ENCODE assay signal across 19 cellular contexts in the genomic region with DNA sequence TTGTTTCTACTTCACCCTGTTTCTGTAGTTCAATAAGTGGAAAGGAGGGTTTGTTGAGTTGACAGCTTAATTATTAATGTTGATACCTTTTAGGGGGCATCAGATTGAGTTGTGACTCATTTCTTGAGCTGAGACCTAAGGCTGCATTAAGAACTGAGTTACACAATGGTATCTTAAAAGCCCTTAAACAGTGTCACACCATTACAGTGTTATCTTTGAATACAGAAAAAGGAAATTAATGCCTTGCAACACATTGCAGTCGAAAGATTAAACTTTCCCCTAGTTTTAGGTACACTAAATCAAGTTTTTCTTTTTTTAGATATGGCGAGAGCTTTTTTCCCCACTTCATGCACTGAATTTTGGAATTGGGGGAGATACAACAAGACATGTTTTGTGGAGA. TPM values are rescaled to one million over a fixed set of nuclear protein-coding genes. Genes with fewer than 3 reads are reported as not detected.
DNase-seq lines count a peak whose midpoint lies in the region; ATAC-seq lines count a peak whose summit lies in the region.
"Had no signal": no experiment of that assay in that cellular context is flagged by ENCODE, and none has a peak within 500 bp of the region (broad histone marks: within the 10 kb centered on the region; RNA-seq: fewer than 3 reads in every experiment).

No MANE protein-coding gene starts in this region.

- H3K27ac ChIP-seq in mesenchymal stem cell (ENCODE audit: low read length, poor library complexity, severe bottlenecking) = no peak overlapping the region
- H3K27ac ChIP-seq: GM23248, neutrophil, SJCRH30, tibial artery had no signal

- no peak overlapping the region for H2BK120ac ChIP-seq in mesenchymal stem cell (ENCODE audit: low read depth, low read length)

- H3K4me3 Mint-ChIP-seq in activated naive CD8-positive, alpha-beta T cell treated with anti-CD3 and anti-CD28 coated beads for 36 hours = no peak overlapping the region
- no peak overlapping the region for H3K4me3 Mint-ChIP-seq in T-cell
- H3K4me3 Mint-ChIP-seq: stimulated activated effector memory CD8-positive, alpha-beta T cell treated with anti-CD3 and anti-CD28 coated beads, Interleukin-12 subunit alpha, Interleukin-12 subunit beta, amount 100 ng/mL, for 72 hours had no signal

- ATAC-seq in GM18517 (IDR thresholded peaks at IDR 0.05; ENCODE audit: unreplicated experiment) = peak; percentile 53
- ATAC-seq in GM21786 (IDR thresholded peaks at IDR 0.05; ENCODE audit: unreplicated experiment) = peak; percentile 47
- no peak for ATAC-seq in HG03521 (IDR thresholded peaks at IDR 0.05; ENCODE audit: unreplicated experiment)
- ATAC-seq in GM18858 (IDR thresholded peaks at IDR 0.05; ENCODE audit: unreplicated experiment) = no peak
- no peak for ATAC-seq in T-cell (replicated peaks in 1 of 4)
- ATAC-seq: HepG2; stimulated activated effector memory CD8-positive, alpha-beta T cell treated with anti-CD3 and anti-CD28 coated beads, Interleukin-12 subunit alpha, Interleukin-12 subunit beta, amount 100 ng/mL, for 72 hours had no signal

- H2BK12ac ChIP-seq in mesenchymal stem cell (ENCODE audit: low read length in 2 of 2) = no peak overlapping the region

- DNase-seq in activated naive CD8-positive, alpha-beta T cell treated with anti-CD3 and anti-CD28 coated beads for 36 hours = no peak
- DNase-seq in mesenchymal stem cell = peak; percentile 55
- no peak for DNase-seq in NCI-H2081 (lab: John Stamatoyannopoulos, UW)
- no peak for DNase-seq in T-cell
- DNase-seq: activated CD4-positive, CD25-positive, alpha-beta regulatory T cell treated with anti-CD3 and anti-CD28 coated beads, Interleukin-2, amount 50 U/mL, for 72 hours; foreskin fibroblast; GM23248; NCI-H1930; retina; SJCRH30; T-helper 2 cell; tibial artery had no signal

- peaks cover 38 to 79% of the 10 kb centered on the region in 2 experiments for H3K36me3 ChIP-seq in mesenchymal stem cell (ENCODE audit: control insufficient read depth in 1 of 2, insufficient read depth in 2 of 2, low read depth in 1 of 2, low read length in 2 of 2)

- no peaks in the 10 kb centered on the region for H3K9me3 ChIP-seq in mesenchymal stem cell (ENCODE audit: control insufficient read depth, low read length)
- H3K9me3 ChIP-seq: neutrophil, SJCRH30, tibial artery had no signal

- H3K79me1 ChIP-seq in mesenchymal stem cell (replicated peaks; ENCODE audit: low read length, poor library complexity, severe bottlenecking) = peaks cover 8% of the 10 kb centered on the region

- H4K91ac ChIP-seq in mesenchymal stem cell (ENCODE audit: low read length) = no peak overlapping the region

- H2BK15ac ChIP-seq in mesenchymal stem cell (ENCODE audit: low read depth, poor library complexity, severe bottlenecking) = no peak overlapping the region

- no peak overlapping the region for H3K4ac ChIP-seq in mesenchymal stem cell (ENCODE audit: low read depth in 1 of 2, low read length in 2 of 2)

- peaks cover 11% of the 10 kb centered on the region for H3K4me1 Mint-ChIP-seq in activated naive CD8-positive, alpha-beta T cell treated with anti-CD3 and anti-CD28 coated beads for 36 hours
- peaks cover 16 to 20% (median 19%) of the 10 kb centered on the region in 3 donors for H3K4me1 Mint-ChIP-seq in T-cell

- no peaks in the 10 kb centered on the region for H3K27me3 ChIP-seq in mesenchymal stem cell (ENCODE audit: control insufficient read depth in 1 of 2, insufficient read depth in 1 of 2, low read length in 2 of 2)
- H3K27me3 ChIP-seq: neutrophil, SJCRH30, tibial artery had no signal

- H3K27ac Mint-ChIP-seq in activated naive CD8-positive, alpha-beta T cell treated with anti-CD3 and anti-CD28 coated beads for 36 hours = peak overlapping the region; percentile 34
- no peak overlapping the region for H3K27ac Mint-ChIP-seq in T-cell

- no peak overlapping the region for H3K14ac ChIP-seq in mesenchymal stem cell (ENCODE audit: low read length in 2 of 2)

- peaks cover 13% of the 10 kb centered on the region for H3K36me3 Mint-ChIP-seq in activated naive CD8-positive, alpha-beta T cell treated with anti-CD3 and anti-CD28 coated beads for 36 hours
- peaks cover 18% of the 10 kb centered on the region for H3K36me3 Mint-ChIP-seq in T-cell

- no peaks in the 10 kb centered on the region for H3K27me3 Mint-ChIP-seq in activated naive CD8-positive, alpha-beta T cell treated with anti-CD3 and anti-CD28 coated beads for 36 hours
- no peaks in the 10 kb centered on the region for H3K27me3 Mint-ChIP-seq in T-cell

- CTCF ChIA-PET in T-cell (lab: Charles Lee) = interaction anchor here in 1 of 2 donors (0.6 to 1.0 kb wide), 5 partner anchors 10 to 795 kb away, joined by 3 to 5 read pairs (median 3); no protein-coding TSS in a partner anchor

- POLR2A ChIA-PET in T-cell (lab: Charles Lee) = interaction anchor here in 1 of 2 donors (0.6 to 0.9 kb wide), 2 partner anchors 18 to 61 kb away, joined by 3 read pairs; a partner anchor contains a TSS

- H3K18ac ChIP-seq in mesenchymal stem cell (ENCODE audit: low read depth in 1 of 2, low read length in 2 of 2) = no peak overlapping the region

- H3K23ac ChIP-seq in mesenchymal stem cell (ENCODE audit: low read length in 2 of 2) = no peak overlapping the region

- H2BK5ac ChIP-seq in mesenchymal stem cell (ENCODE audit: low read depth, low read length, poor library complexity, severe bottlenecking) = no peak overlapping the region

- H3K4me1 ChIP-seq in mesenchymal stem cell (ENCODE audit: control insufficient read depth, insufficient read depth, low read depth, low read length) = peaks cover 4% of the 10 kb centered on the region
- H3K4me1 ChIP-seq: SJCRH30 had no signal

- no peak overlapping the region for H2AFZ ChIP-seq in mesenchymal stem cell (ENCODE audit: low read depth, low read length)
- H2AFZ ChIP-seq: GM23248 had no signal

- H4K8ac ChIP-seq in mesenchymal stem cell (ENCODE audit: low read length) = no peak overlapping the region

- 93% methylated on average over 1 of the region's 2 CpGs for WGBS in mesenchymal stem cell

- H3K4me3 ChIP-seq in mesenchymal stem cell (ENCODE audit: insufficient read depth in 1 of 2, low read depth in 1 of 2, low read length in 2 of 2) = no peak overlapping the region
- H3K4me3 ChIP-seq: GM23248, SJCRH30, tibial artery had no signal

- no peaks in the 10 kb centered on the region for H3K9me3 Mint-ChIP-seq in activated naive CD8-positive, alpha-beta T cell treated with anti-CD3 and anti-CD28 coated beads for 36 hours
- no peaks in the 10 kb centered on the region for H3K9me3 Mint-ChIP-seq in T-cell
- H3K9me3 Mint-ChIP-seq: stimulated activated effector memory CD8-positive, alpha-beta T cell treated with anti-CD3 and anti-CD28 coated beads, Interleukin-12 subunit alpha, Interleukin-12 subunit beta, amount 100 ng/mL, for 72 hours had no signal

- no peak overlapping the region for H3K4me2 ChIP-seq in mesenchymal stem cell (ENCODE audit: low read length, poor library complexity, severe bottlenecking)

- no peak overlapping the region for H2AK5ac ChIP-seq in mesenchymal stem cell (ENCODE audit: low read length, severe bottlenecking)

- H3K9ac ChIP-seq in mesenchymal stem cell (ENCODE audit: low read length) = no peak overlapping the region
- H3K9ac ChIP-seq: GM23248 had no signal

RNA-seq across cellular contexts. Expression of a gene that starts 16.7 kb away (rescaled TPM):
- total RNA-seq in activated naive CD8-positive, alpha-beta T cell treated with anti-CD3 and anti-CD28 coated beads for 36 hours = 10 to 100 TPM; 67.5 to 67.6 TPM
- polyA plus RNA-seq in mesenchymal stem cell (2013, experiment 1 of 2) = 44.5 TPM
- 45.9 TPM for polyA plus RNA-seq in mesenchymal stem cell (2013, experiment 2 of 2)
- 10 to 100 TPM; 44.1 to 55.9 (median 55.6) TPM for total RNA-seq in T-cell

RNA-seq across cellular contexts. Expression of a gene that starts 17.7 kb away (rescaled TPM):
- total RNA-seq in activated naive CD8-positive, alpha-beta T cell treated with anti-CD3 and anti-CD28 coated beads for 36 hours = 1 to 10 TPM; 8.0 to 8.7 TPM
- polyA plus RNA-seq in mesenchymal stem cell (2013, experiment 1 of 2) = 32.2 TPM
- polyA plus RNA-seq in mesenchymal stem cell (2013, experiment 2 of 2) = 32.8 TPM
- total RNA-seq in T-cell = 100 to 1,000 TPM in 2 of 5 donors, 10 to 100 TPM in 3; 46.3 to 110 (median 59.5) TPM

RNA-seq across cellular contexts. Expression of a gene that starts 38.3 kb away (rescaled TPM):
- 1 to 10 TPM; 2.0 TPM for total RNA-seq in activated naive CD8-positive, alpha-beta T cell treated with anti-CD3 and anti-CD28 coated beads for 36 hours
- polyA plus RNA-seq in mesenchymal stem cell (2013, experiment 1 of 2) = 563 TPM
- 558 TPM for polyA plus RNA-seq in mesenchymal stem cell (2013, experiment 2 of 2)
- 10 to 100 TPM in 4 of 5 donors, 1 to 10 TPM in 1; 8.5 to 19.7 (median 13.4) TPM for total RNA-seq in T-cell

Comparison
In these comparisons a context has a peak if more than half of its experiments do, and no peak if none do; other contexts are left out.
1. ATAC-seq: peak in GM18517 (single experiment) and GM21786 (single experiment); none in HG03521 (single experiment), GM18858 (single experiment) and T-cell (0 of 4).
2. RNA of a gene that starts 17.7 kb away (total RNA-seq): 46.3 to 110 TPM in T-cell; 8.0 to 8.7 TPM in activated naive CD8-positive, alpha-beta T cell treated with anti-CD3 and anti-CD28 coated beads for 36 hours; every median in the first group is over 4 times any median in the second.